ENCODE assay signal across 23 cellular contexts in the genomic region with DNA sequence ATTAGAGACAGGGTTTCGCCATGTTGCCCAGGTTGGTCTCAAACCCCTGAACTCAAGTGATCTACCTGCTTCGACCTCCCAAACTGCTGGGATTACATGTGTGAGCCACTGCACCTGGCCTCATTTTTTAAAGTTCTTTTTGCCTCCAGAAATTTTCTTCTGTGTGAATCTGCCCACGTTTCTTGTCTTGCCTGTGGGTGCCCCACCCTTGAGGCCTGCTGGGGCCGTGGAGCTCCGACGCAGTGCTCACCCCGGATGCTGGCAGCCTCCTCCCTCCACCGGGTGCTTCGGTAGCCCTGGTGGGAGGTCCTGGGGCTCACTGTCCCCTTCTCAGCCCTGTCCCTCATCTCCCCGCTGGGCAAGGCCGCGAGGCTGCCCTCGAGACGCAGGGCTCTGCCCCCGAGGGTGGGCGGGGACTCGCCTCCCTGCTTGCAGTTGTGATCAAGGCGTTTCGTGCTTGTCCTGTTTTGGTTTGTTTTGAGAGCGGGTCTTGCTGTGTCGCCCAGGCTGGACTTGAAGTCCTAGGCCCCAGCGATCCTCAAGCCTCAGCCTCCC. TPM values are rescaled to one million over a fixed set of nuclear protein-coding genes. Genes with fewer than 3 reads are reported as not detected.
"Had no signal": no experiment of that assay in that cellular context is flagged by ENCODE, and none has a peak within 500 bp of the region (broad histone marks: within the 10 kb centered on the region; RNA-seq: fewer than 3 reads in every experiment).

No MANE protein-coding gene starts in this region.

- H3K27me3 ChIP-seq: ovary, spleen, testis, transverse colon had no signal

- H3K27ac Mint-ChIP-seq: activated CD4-positive, alpha-beta memory T cell treated with anti-CD3 and anti-CD28 coated beads for 36 hours; activated CD4-positive, alpha-beta T cell treated with anti-CD3 and anti-CD28 coated beads, Interleukin-2, amount 10 ng/mL, durations not matched to agents 24 days and 14 days; activated naive CD4-positive, alpha-beta T cell treated with anti-CD3 and anti-CD28 coated beads, Interleukin-2, amount 50 U/mL, for 24 hours; activated naive CD8-positive, alpha-beta T cell treated with anti-CD3 and anti-CD28 coated beads, Interleukin-2, amount 50 U/mL, for 24 hours; activated T-helper 1 cell treated with anti-CD3 and anti-CD28 coated beads, Interleukin-12 subunit alpha, Interleukin-12 subunit beta, Interleukin-2, Interleukin-4 antibody, amounts not matched to agents 30 ng/mL and 10 ng/mL and 1 ng/mL, durations not matched to agents 14 hours and 24 hours and 36 hours; dendritic cell treated with granulocyte-macrophage colony-stimulating factor and Interleukin-4, amounts not matched to agents 40 ng/mL and 50 ng/mL, for 4 days; nephron had no signal

- DNase-seq: activated CD4-positive, alpha-beta memory T cell treated with anti-CD3 and anti-CD28 coated beads for 36 hours; activated CD4-positive, alpha-beta T cell treated with anti-CD3 and anti-CD28 coated beads, Interleukin-2, amount 10 ng/mL, durations not matched to agents 24 days and 14 days; activated CD8-positive, alpha-beta memory T cell treated with anti-CD3 and anti-CD28 coated beads, Interleukin-2, amount 50 U/mL, for 4 hours; activated gamma-delta T cell; activated naive CD8-positive, alpha-beta T cell treated with anti-CD3 and anti-CD28 coated beads, Interleukin-2, amount 50 U/mL, for 24 hours; activated T-cell treated with anti-CD3 and anti-CD28 coated beads, Interleukin-2, amount 50 U/mL, for 1 hour; amygdala; mammary epithelial cell; ovary; spleen; stimulated activated naive CD8-positive, alpha-beta T cell treated with anti-CD3 and anti-CD28 coated beads, Interleukin-15, Interleukin-2, amounts not matched to agents 100 U/mL and 50 U/mL, for 24 hours; T-helper 9 cell; testis; transverse colon had no signal

- H3K4me3 ChIP-seq: ovary, prostate gland, spleen, testis, transverse colon had no signal

- ATAC-seq: activated CD4-positive, CD25-positive, alpha-beta regulatory T cell treated with anti-CD3 and anti-CD28 coated beads, Interleukin-2, amount 50 U/mL, for 24 hours; stimulated activated naive CD8-positive, alpha-beta T cell treated with anti-CD3 and anti-CD28 coated beads, Interleukin-15, Interleukin-2, amounts not matched to agents 100 U/mL and 50 U/mL, for 24 hours had no signal

- H3K9me3 Mint-ChIP-seq: activated CD4-positive, alpha-beta memory T cell treated with anti-CD3 and anti-CD28 coated beads for 36 hours; activated CD4-positive, alpha-beta T cell treated with anti-CD3 and anti-CD28 coated beads, Interleukin-2, amount 10 ng/mL, durations not matched to agents 24 days and 14 days; activated naive CD4-positive, alpha-beta T cell treated with anti-CD3 and anti-CD28 coated beads, Interleukin-2, amount 50 U/mL, for 24 hours; activated naive CD8-positive, alpha-beta T cell treated with anti-CD3 and anti-CD28 coated beads, Interleukin-2, amount 50 U/mL, for 24 hours; activated T-helper 1 cell treated with anti-CD3 and anti-CD28 coated beads, Interleukin-12 subunit alpha, Interleukin-12 subunit beta, Interleukin-2, Interleukin-4 antibody, amounts not matched to agents 30 ng/mL and 10 ng/mL and 1 ng/mL, durations not matched to agents 14 hours and 24 hours and 36 hours; central memory CD8-positive, alpha-beta T cell; dendritic cell treated with granulocyte-macrophage colony-stimulating factor and Interleukin-4, amounts not matched to agents 40 ng/mL and 50 ng/mL, for 4 days; nephron had no signal

- H3K9me3 ChIP-seq: ovary, prostate gland, spleen, testis, transverse colon had no signal

- H3K4me1 Mint-ChIP-seq: activated naive CD4-positive, alpha-beta T cell treated with anti-CD3 and anti-CD28 coated beads, Interleukin-2, amount 50 U/mL, for 24 hours; activated naive CD8-positive, alpha-beta T cell treated with anti-CD3 and anti-CD28 coated beads, Interleukin-2, amount 50 U/mL, for 24 hours; central memory CD8-positive, alpha-beta T cell; nephron had no signal

- H3K27me3 Mint-ChIP-seq: activated CD4-positive, alpha-beta memory T cell treated with anti-CD3 and anti-CD28 coated beads for 36 hours; activated CD4-positive, alpha-beta T cell treated with anti-CD3 and anti-CD28 coated beads, Interleukin-2, amount 10 ng/mL, durations not matched to agents 24 days and 14 days; activated naive CD4-positive, alpha-beta T cell treated with anti-CD3 and anti-CD28 coated beads, Interleukin-2, amount 50 U/mL, for 24 hours; activated naive CD8-positive, alpha-beta T cell treated with anti-CD3 and anti-CD28 coated beads, Interleukin-2, amount 50 U/mL, for 24 hours; central memory CD8-positive, alpha-beta T cell; dendritic cell treated with granulocyte-macrophage colony-stimulating factor and Interleukin-4, amounts not matched to agents 40 ng/mL and 50 ng/mL, for 4 days had no signal

- H3K27ac ChIP-seq: ovary, prostate gland, spleen, testis, transverse colon, VCaP had no signal

- H3K4me1 ChIP-seq: prostate gland, spleen, testis, transverse colon had no signal

- H3K36me3 ChIP-seq: ovary had no signal

- H3K4me3 Mint-ChIP-seq: activated CD4-positive, alpha-beta memory T cell treated with anti-CD3 and anti-CD28 coated beads for 36 hours; activated CD4-positive, alpha-beta T cell treated with anti-CD3 and anti-CD28 coated beads, Interleukin-2, amount 10 ng/mL, durations not matched to agents 24 days and 14 days; activated naive CD4-positive, alpha-beta T cell treated with anti-CD3 and anti-CD28 coated beads, Interleukin-2, amount 50 U/mL, for 24 hours; activated naive CD8-positive, alpha-beta T cell treated with anti-CD3 and anti-CD28 coated beads, Interleukin-2, amount 50 U/mL, for 24 hours; activated T-helper 1 cell treated with anti-CD3 and anti-CD28 coated beads, Interleukin-12 subunit alpha, Interleukin-12 subunit beta, Interleukin-2, Interleukin-4 antibody, amounts not matched to agents 30 ng/mL and 10 ng/mL and 1 ng/mL, durations not matched to agents 14 hours and 24 hours and 36 hours; central memory CD8-positive, alpha-beta T cell; dendritic cell treated with granulocyte-macrophage colony-stimulating factor and Interleukin-4, amounts not matched to agents 40 ng/mL and 50 ng/mL, for 4 days; nephron had no signal

RNA-seq across cellular contexts. Expression of gene CRIP2, which starts 19.5 kb away (rescaled TPM):
- total RNA-seq: activated T-helper 1 cell treated with anti-CD3 and anti-CD28 coated beads, Interleukin-12 subunit alpha, Interleukin-12 subunit beta, Interleukin-2, Interleukin-4 antibody, amounts not matched to agents 30 ng/mL and 10 ng/mL and 1 ng/mL, durations not matched to agents 14 hours and 24 hours and 36 hours had no signal

RNA-seq across cellular contexts. Expression of gene CRIP1, which starts 31.5 kb away (rescaled TPM):
- total RNA-seq: frontal cortex had no signal
